In genomic region chr18:51573886-51574285, GRCh38 we compare ENCODE assay signal across 8 cellular contexts.
A peak's percentile ranks its signal among the peaks of the same experiment; 100 is the strongest.
DNase-seq lines count a peak whose midpoint lies in the region; FAIRE-seq and TF ChIP-seq lines count a peak whose summit lies in the region.
"Not testable (repeated sequence)": the region's sequence is repeated elsewhere in the genome, so short reads cannot be mapped to it uniquely, and the experiment has no call there.

No MANE protein-coding gene starts in this region.

- not testable (repeated sequence) for H3K79me2 ChIP-seq in astrocyte (ENCODE audit: insufficient read depth, low read length); mesendoderm (ENCODE audit: control insufficient read depth, insufficient read depth, low read length)

- not testable (repeated sequence) for FAIRE-seq in astrocyte (lab: Jason Lieb, UNC)

- not testable (repeated sequence) for H3K9me3 ChIP-seq in WERI-Rb-1 (ENCODE audit: severe bottlenecking); astrocyte (ENCODE audit: insufficient read depth, low read depth, low read length); esophagus muscularis mucosa
- H3K9me3 ChIP-seq in endodermal cell (ENCODE audit: control insufficient read depth, low read length), result peaks cover 28% of the 10 kb centered on the region

- H2AK5ac ChIP-seq in mesendoderm (ENCODE audit: low read length), result not testable (repeated sequence)

- 51% methylated on average over 7 of the region's 8 CpGs; no CpG with 5 or more reads in 1 of the 2 experiments for WGBS in endodermal cell (ENCODE audit: insufficient coverage in 1 of 2, insufficient read length in 1 of 2), 2 experiments
- WGBS in esophagus muscularis mucosa, result 83% methylated on average over 7 of the region's 8 CpGs
- no CpG with 5 or more reads among the region's 8 CpGs for WGBS in mesendoderm (ENCODE audit: extremely low coverage, insufficient coverage, low lambda C conversion rate)

- H3K23ac ChIP-seq in mesendoderm (ENCODE audit: low read length), result not testable (repeated sequence)

- peak overlapping the region; percentile 45 for H2BK120ac ChIP-seq in mesendoderm (ENCODE audit: low read depth, low read length)

- not testable (repeated sequence) for H3K27ac ChIP-seq in WERI-Rb-1; astrocyte (ENCODE audit: low read depth, low read length); endodermal cell (ENCODE audit: low read depth, low read length); esophagus muscularis mucosa (replicated peaks in 1 of 4); mesendoderm (ENCODE audit: low read depth, low read length)

- H3K27me3 Mint-ChIP-seq in astrocyte (ENCODE audit: low read depth, unreplicated experiment); endodermal cell (ENCODE audit: insufficient read depth): not testable (repeated sequence)

- H3K4me1 ChIP-seq in astrocyte (ENCODE audit: insufficient read depth, low read length); esophagus muscularis mucosa; mesendoderm (ENCODE audit: control insufficient read depth, low read depth, low read length): not testable (repeated sequence)
- peaks cover 17% of the 10 kb centered on the region for H3K4me1 ChIP-seq in endodermal cell (ENCODE audit: control insufficient read depth, insufficient read depth, low read length)

- H3K9me3 Mint-ChIP-seq in astrocyte (ENCODE audit: unreplicated experiment); endodermal cell: not testable (repeated sequence)

- TF ChIP-seq POLR2A in esophagus muscularis mucosa (IDR thresholded peaks at IDR 0.05; ENCODE audit: low read depth), result not testable (repeated sequence)

- DNase-seq in NCI-H524 (lab: John Stamatoyannopoulos, UW) (peak; percentile 37 to 66), NCI-H82 (lab: John Stamatoyannopoulos, UW) (peak; percentile 89), NCI-H82 treated with DMSO at 0.1 percent for 48 hours (lab: John Stamatoyannopoulos, UW; ENCODE audit: unreplicated experiment) (peak; percentile 63), WERI-Rb-1 (peak; percentile 86), endodermal cell (peak; percentile 66), esophagus muscularis mucosa (ENCODE audit: extremely low spot score) (peak; percentile 29)
- not testable (repeated sequence) for DNase-seq in astrocyte (ENCODE audit: low read depth); mesendoderm

- not testable (repeated sequence) for H3K4ac ChIP-seq in mesendoderm (ENCODE audit: low read depth, low read length)

- not testable (repeated sequence) for H3K4me3 Mint-ChIP-seq in astrocyte (ENCODE audit: unreplicated experiment); endodermal cell

- H3K18ac ChIP-seq in mesendoderm (ENCODE audit: low read length), result peak overlapping the region; percentile 51

- H3K79me1 ChIP-seq in mesendoderm (ENCODE audit: low read length), result not testable (repeated sequence)

- H4K5ac ChIP-seq in mesendoderm (ENCODE audit: low read length), result not testable (repeated sequence)

- peak overlapping the region; percentile 23 for H3K27ac Mint-ChIP-seq in astrocyte (ENCODE audit: unreplicated experiment)
- H3K27ac Mint-ChIP-seq in endodermal cell, result not testable (repeated sequence)

- not testable (repeated sequence) for H4K20me1 ChIP-seq in astrocyte (ENCODE audit: insufficient read depth, low read length)

- H3K36me3 Mint-ChIP-seq in astrocyte (ENCODE audit: low read depth, unreplicated experiment); endodermal cell (ENCODE audit: low read depth): not testable (repeated sequence)

- intact Hi-C loops in esophagus muscularis mucosa (cut with DNase I), result not testable (repeated sequence)

- not testable (repeated sequence) for H3K36me3 ChIP-seq in WERI-Rb-1; astrocyte (ENCODE audit: insufficient read depth, low read length); esophagus muscularis mucosa; mesendoderm (ENCODE audit: control insufficient read depth, insufficient read depth, low read length)
- peaks cover 20% of the 10 kb centered on the region for H3K36me3 ChIP-seq in endodermal cell (ENCODE audit: control insufficient read depth, insufficient read depth, low read length)

- not testable (repeated sequence) for H3K4me2 ChIP-seq in astrocyte (ENCODE audit: low read length); mesendoderm (ENCODE audit: low read length)

- H3K56ac ChIP-seq in mesendoderm (ENCODE audit: low read length), result peak overlapping the region; percentile 34

- not testable (repeated sequence) for TF ChIP-seq EP300 in esophagus muscularis mucosa (IDR thresholded peaks at IDR 0.05)

- H4K8ac ChIP-seq in mesendoderm (ENCODE audit: low read depth, low read length), result not testable (repeated sequence)

- not testable (repeated sequence) for H2BK15ac ChIP-seq in mesendoderm (replicated peaks; ENCODE audit: low read depth)

- H3K4me1 Mint-ChIP-seq in astrocyte (ENCODE audit: low read depth, unreplicated experiment), result not testable (repeated sequence)
- H3K4me1 Mint-ChIP-seq in endodermal cell, result peaks cover 18% of the 10 kb centered on the region

- not testable (repeated sequence) for H3K27me3 ChIP-seq in WERI-Rb-1 (ENCODE audit: insufficient read depth, low read depth, severe bottlenecking); astrocyte (ENCODE audit: insufficient read depth, low read length); endodermal cell (ENCODE audit: control insufficient read depth, insufficient read depth, low read length, poor library complexity, severe bottlenecking); esophagus muscularis mucosa; mesendoderm (ENCODE audit: insufficient read depth, low read length, poor library complexity)

- not testable (repeated sequence) for TF ChIP-seq CTCF in WERI-Rb-1 (IDR thresholded peaks at IDR 0.05; ENCODE audit: low read depth, low read length); astrocyte (IDR thresholded peaks at IDR 0.05; ENCODE audit: insufficient read depth, low read depth, low read length); endodermal cell (conservative IDR thresholded peaks at IDR 0.05); esophagus muscularis mucosa (IDR thresholded peaks at IDR 0.05)

- H2AFZ ChIP-seq in astrocyte (ENCODE audit: low read depth, low read length), result not testable (repeated sequence)

- H3K9ac ChIP-seq in astrocyte (ENCODE audit: low read length); mesendoderm (ENCODE audit: low read length): not testable (repeated sequence)
- H3K9ac ChIP-seq in endodermal cell (ENCODE audit: extremely low read depth, low read length, poor library complexity, severe bottlenecking), result peak overlapping the region; percentile 3

- not testable (repeated sequence) for H2BK5ac ChIP-seq in mesendoderm (ENCODE audit: low read length)

- H3K4me3 ChIP-seq in WERI-Rb-1 (ENCODE audit: low read depth, low read length); astrocyte (ENCODE audit: insufficient read depth, low read depth, low read length); esophagus muscularis mucosa; mesendoderm (ENCODE audit: low read length): not testable (repeated sequence)
- H3K4me3 ChIP-seq in endodermal cell (ENCODE audit: low read length), result peak overlapping the region; percentile 77
